Comparison of ENCODE assay signal across 9 cellular contexts in genomic region chr2:26740890-26741302, GRCh38. TPM values are rescaled to one million over a fixed set of nuclear protein-coding genes. Genes with fewer than 3 reads are reported as not detected.
DNase-seq lines count a peak whose midpoint lies in the region; ATAC-seq and TF ChIP-seq lines count a peak whose summit lies in the region.
"Had no signal": no experiment of that assay in that cellular context is flagged by ENCODE, and none has a peak within 500 bp of the region (broad histone marks: within the 10 kb centered on the region; RNA-seq: fewer than 3 reads in every experiment).

No MANE protein-coding gene starts in this region.

- CTCF ChIA-PET in activated CD4-positive, alpha-beta T cell treated with anti-CD3 and anti-CD28 coated beads for 36 hours (lab: Charles Lee) = interaction anchor here (1.1 to 2.0 kb wide), 2 partner anchors 133 to 164 kb away, joined by 5 to 6 read pairs; no protein-coding TSS in a partner anchor
- CTCF ChIA-PET in MCF 10A (lab: Yijun Ruan, JAX) = interaction anchor here (11.1 kb wide), 1 partner anchor 135 kb away, joined by 305 read pairs; no protein-coding TSS in a partner anchor

- H3K27ac Mint-ChIP-seq in activated CD4-positive, alpha-beta T cell treated with anti-CD3 and anti-CD28 coated beads for 36 hours = no peak overlapping the region
- peak overlapping the region; percentile 70 for H3K27ac Mint-ChIP-seq in activated naive CD8-positive, alpha-beta T cell treated with anti-CD3 and anti-CD28 coated beads, Interleukin-2, amount 10 ng/mL, durations not matched to agents 7 days and 5 days
- H3K27ac Mint-ChIP-seq in MCF 10A (ENCODE audit: low read depth, unreplicated experiment) = no peak overlapping the region

- H2AK5ac ChIP-seq in neuronal stem cell (ENCODE audit: low read depth, low read length) = peak overlapping the region; percentile 25

- no peak overlapping the region for H2BK5ac ChIP-seq in neuronal stem cell (ENCODE audit: low read length)

- no peak overlapping the region for H3K23ac ChIP-seq in neuronal stem cell (ENCODE audit: low read depth, low read length, poor library complexity)

- DNase-seq in activated CD4-positive, alpha-beta T cell treated with anti-CD3 and anti-CD28 coated beads for 36 hours = peak; percentile 52
- no peak for DNase-seq in activated CD4-positive, alpha-beta T cell treated with anti-CD3 and anti-CD28 coated beads, Interleukin-2, amount 50 U/mL, for 48 hours
- DNase-seq in KG1 (lab: John Stamatoyannopoulos, UW) = peak; percentile 63
- peak; percentile 58 for DNase-seq in activated naive CD8-positive, alpha-beta T cell treated with anti-CD3 and anti-CD28 coated beads, Interleukin-2, amount 10 ng/mL, durations not matched to agents 7 days and 5 days
- DNase-seq in neuronal stem cell (ENCODE audit: low spot score) = no peak
- no peak for DNase-seq in MCF 10A (ENCODE audit: unreplicated experiment)
- no peak for DNase-seq in dorsolateral prefrontal cortex
- DNase-seq: activated CD4-positive, alpha-beta T cell treated with anti-CD3 and anti-CD28 coated beads, Interleukin-2, amount 50 U/mL, for 4 hours had no signal

- H3K79me1 ChIP-seq in neuronal stem cell (ENCODE audit: low read depth, low read length) = no peaks in the 10 kb centered on the region

- peaks cover 7 to 30% of the 10 kb centered on the region in 2 donors for H3K4me1 ChIP-seq in neuronal stem cell (ENCODE audit: control insufficient read depth in 2 of 2, insufficient read depth in 1 of 2, low read depth in 1 of 2, low read length in 2 of 2)

- H3K4ac ChIP-seq in neuronal stem cell (ENCODE audit: low read length) = no peak overlapping the region

- no peak overlapping the region for H3K4me2 ChIP-seq in neuronal stem cell (ENCODE audit: insufficient read depth, low read length, poor library complexity, severe bottlenecking)

- no peak overlapping the region for H2BK12ac ChIP-seq in neuronal stem cell (ENCODE audit: low read length)

- H2BK15ac ChIP-seq in neuronal stem cell (ENCODE audit: low read length) = no peak overlapping the region

- intact Hi-C loops in activated CD4-positive, alpha-beta T cell treated with anti-CD3 and anti-CD28 coated beads for 36 hours (cut with DNase I, micrococcal nuclease) = no loop called here
- intact Hi-C loops in MCF 10A (cut with micrococcal nuclease) (no loop called here), dorsolateral prefrontal cortex (cut with DNase I) (no loop called here)

- no CpG with 5 or more reads among the region's 8 CpGs for WGBS in neuronal stem cell (ENCODE audit: extremely low coverage in 2 of 2, insufficient read length in 2 of 2, insufficient replicate concordance in 1 of 2), 2 donors

- H4K8ac ChIP-seq in neuronal stem cell (ENCODE audit: low read depth, low read length) = no peak overlapping the region

- H3K4me3 Mint-ChIP-seq in activated CD4-positive, alpha-beta T cell treated with anti-CD3 and anti-CD28 coated beads for 36 hours = no peak overlapping the region
- H3K4me3 Mint-ChIP-seq in activated naive CD8-positive, alpha-beta T cell treated with anti-CD3 and anti-CD28 coated beads, Interleukin-2, amount 10 ng/mL, durations not matched to agents 7 days and 5 days = peak overlapping the region; percentile 54
- no peak overlapping the region for H3K4me3 Mint-ChIP-seq in MCF 10A (ENCODE audit: unreplicated experiment)

- H3K4me1 Mint-ChIP-seq in activated CD4-positive, alpha-beta T cell treated with anti-CD3 and anti-CD28 coated beads for 36 hours = peaks cover 4% of the 10 kb centered on the region
- peaks cover 16% of the 10 kb centered on the region for H3K4me1 Mint-ChIP-seq in activated naive CD8-positive, alpha-beta T cell treated with anti-CD3 and anti-CD28 coated beads, Interleukin-2, amount 10 ng/mL, durations not matched to agents 7 days and 5 days
- no peaks in the 10 kb centered on the region for H3K4me1 Mint-ChIP-seq in MCF 10A (ENCODE audit: insufficient read depth, unreplicated experiment)

- H2AFZ ChIP-seq in neuronal stem cell (ENCODE audit: low read length) = peak overlapping the region; percentile 9

- H3K27me3 ChIP-seq in neuronal stem cell (ENCODE audit: control insufficient read depth in 3 of 3, insufficient read depth in 3 of 3, low read depth in 1 of 3, low read length in 3 of 3) (no peaks in the 10 kb centered on the region), dorsolateral prefrontal cortex (no peaks in the 10 kb centered on the region)

- H3K36me3 Mint-ChIP-seq in activated CD4-positive, alpha-beta T cell treated with anti-CD3 and anti-CD28 coated beads for 36 hours (ENCODE audit: low read depth) = no peaks in the 10 kb centered on the region
- no peaks in the 10 kb centered on the region for H3K36me3 Mint-ChIP-seq in activated naive CD8-positive, alpha-beta T cell treated with anti-CD3 and anti-CD28 coated beads, Interleukin-2, amount 10 ng/mL, durations not matched to agents 7 days and 5 days
- no peaks in the 10 kb centered on the region for H3K36me3 Mint-ChIP-seq in MCF 10A (ENCODE audit: insufficient read depth, unreplicated experiment)

- no peaks in the 10 kb centered on the region for H3K9me3 Mint-ChIP-seq in activated CD4-positive, alpha-beta T cell treated with anti-CD3 and anti-CD28 coated beads for 36 hours (ENCODE audit: low read depth)
- no peaks in the 10 kb centered on the region for H3K9me3 Mint-ChIP-seq in activated naive CD8-positive, alpha-beta T cell treated with anti-CD3 and anti-CD28 coated beads, Interleukin-2, amount 10 ng/mL, durations not matched to agents 7 days and 5 days
- no peaks in the 10 kb centered on the region for H3K9me3 Mint-ChIP-seq in MCF 10A (ENCODE audit: unreplicated experiment)

- TF ChIP-seq CTCF in MCF 10A (IDR thresholded peaks at IDR 0.05; ENCODE audit: unreplicated experiment) (no peak), dorsolateral prefrontal cortex (IDR thresholded peaks at IDR 0.05 in 54 of 56, conservative IDR thresholded peaks at IDR 0.05 in 2 of 56; ENCODE audit: low read depth in 1 of 56, partially characterized antibody in 56 of 56) (no peak)

- H3K4me3 ChIP-seq in neuronal stem cell (ENCODE audit: low read length in 2 of 2) (no peak overlapping the region), dorsolateral prefrontal cortex (no peak overlapping the region)

- H3K9me3 ChIP-seq in neuronal stem cell (replicated peaks in 1 of 2; ENCODE audit: control insufficient read depth in 2 of 2, insufficient read depth in 1 of 2, low read depth in 1 of 2, low read length in 2 of 2) = no peaks in the 10 kb centered on the region

- BruUV-seq in MCF 10A (replicated peaks; lab: Mats Ljungman, UMichigan) = no TSS peak

- no peak overlapping the region for H3K27ac ChIP-seq in neuronal stem cell (replicated peaks; ENCODE audit: low read length)
- no peak overlapping the region for H3K27ac ChIP-seq in dorsolateral prefrontal cortex

- H4K91ac ChIP-seq in neuronal stem cell (ENCODE audit: low read depth, low read length, poor library complexity) = no peak overlapping the region

- H3K36me3 ChIP-seq in neuronal stem cell (replicated peaks in 1 of 2; ENCODE audit: control insufficient read depth in 2 of 2, insufficient read depth in 2 of 2, low read length in 2 of 2) = no peaks in the 10 kb centered on the region

- POLR2A ChIA-PET in activated CD4-positive, alpha-beta T cell treated with anti-CD3 and anti-CD28 coated beads for 36 hours (lab: Charles Lee) = no interaction called here
- POLR2A ChIA-PET in activated naive CD8-positive, alpha-beta T cell treated with anti-CD3 and anti-CD28 coated beads, Interleukin-2, amount 10 ng/mL, durations not matched to agents 7 days and 5 days (lab: Charles Lee) = no interaction called here
- POLR2A ChIA-PET in MCF 10A (lab: Yijun Ruan, JAX) = no interaction called here

- H2BK120ac ChIP-seq in neuronal stem cell (ENCODE audit: low read depth, low read length) = no peak overlapping the region

- no peak overlapping the region for H3K18ac ChIP-seq in neuronal stem cell (ENCODE audit: low read length)

- no peaks in the 10 kb centered on the region for H3K27me3 Mint-ChIP-seq in activated CD4-positive, alpha-beta T cell treated with anti-CD3 and anti-CD28 coated beads for 36 hours
- H3K27me3 Mint-ChIP-seq in activated naive CD8-positive, alpha-beta T cell treated with anti-CD3 and anti-CD28 coated beads, Interleukin-2, amount 10 ng/mL, durations not matched to agents 7 days and 5 days = peaks cover 2% of the 10 kb centered on the region
- H3K27me3 Mint-ChIP-seq in MCF 10A (ENCODE audit: insufficient read depth, unreplicated experiment) = no peaks in the 10 kb centered on the region

- ATAC-seq in activated CD4-positive, alpha-beta T cell treated with anti-CD3 and anti-CD28 coated beads for 36 hours = peak; percentile 78
- ATAC-seq in activated naive CD8-positive, alpha-beta T cell treated with anti-CD3 and anti-CD28 coated beads, Interleukin-2, amount 10 ng/mL, durations not matched to agents 7 days and 5 days (ENCODE audit: low read depth) = peak; percentile 93
- ATAC-seq in HG03108 (IDR thresholded peaks at IDR 0.05; ENCODE audit: unreplicated experiment) = no peak

- H3K9ac ChIP-seq in neuronal stem cell (ENCODE audit: low read depth, low read length, poor library complexity) = no peak overlapping the region

- H3K14ac ChIP-seq in neuronal stem cell (ENCODE audit: low read length) = no peak overlapping the region

RNA-seq across cellular contexts. Expression of gene SLC35F6, which starts 23.2 kb away (rescaled TPM):
- 1 to 10 TPM; 5.0 to 5.6 TPM for total RNA-seq in activated CD4-positive, alpha-beta T cell treated with anti-CD3 and anti-CD28 coated beads for 36 hours
- total RNA-seq in activated naive CD8-positive, alpha-beta T cell treated with anti-CD3 and anti-CD28 coated beads, Interleukin-2, amount 10 ng/mL, durations not matched to agents 7 days and 5 days = 10 to 100 TPM; 19.5 to 19.7 TPM
- 8.5 TPM for polyA plus RNA-seq in neuronal stem cell (2013, experiment 1 of 2)
- polyA plus RNA-seq in neuronal stem cell (2013, experiment 2 of 2) = 9.6 TPM
- 76.9 and 110 TPM in 2 replicates for total RNA-seq in MCF 10A (2022)
- 10 to 100 TPM; 21.6 to 37.7 (median 26.8) TPM for total RNA-seq in dorsolateral prefrontal cortex

RNA-seq across cellular contexts. Expression of gene CENPA, which starts 45.0 kb away (rescaled TPM):
- 10 to 100 TPM; 37.0 to 38.0 TPM for total RNA-seq in activated CD4-positive, alpha-beta T cell treated with anti-CD3 and anti-CD28 coated beads for 36 hours
- total RNA-seq in activated naive CD8-positive, alpha-beta T cell treated with anti-CD3 and anti-CD28 coated beads, Interleukin-2, amount 10 ng/mL, durations not matched to agents 7 days and 5 days = 10 to 100 TPM; 30.5 to 34.4 TPM
- 61.5 TPM for polyA plus RNA-seq in neuronal stem cell (2013, experiment 1 of 2)
- 60.8 TPM for polyA plus RNA-seq in neuronal stem cell (2013, experiment 2 of 2)
- total RNA-seq in MCF 10A (2022) (19.7 and 35.1 TPM in 2 replicates), dorsolateral prefrontal cortex (1 to 10 TPM in 2 of 120 experiments, under 1 TPM in 16, not detected in 102; 0.29 to 1.2 (median 0.48) TPM)

RNA-seq across cellular contexts. Expression of gene KCNK3, which starts 48.4 kb away (rescaled TPM):
- total RNA-seq in activated CD4-positive, alpha-beta T cell treated with anti-CD3 and anti-CD28 coated beads for 36 hours = not detected
- total RNA-seq in activated naive CD8-positive, alpha-beta T cell treated with anti-CD3 and anti-CD28 coated beads, Interleukin-2, amount 10 ng/mL, durations not matched to agents 7 days and 5 days = not detected
- 0.03 TPM for polyA plus RNA-seq in neuronal stem cell (2013, experiment 1 of 2)
- polyA plus RNA-seq in neuronal stem cell (2013, experiment 2 of 2) = 0.01 TPM
- total RNA-seq in MCF 10A (2022) = not detected in 2 replicates
- total RNA-seq in dorsolateral prefrontal cortex = 10 to 100 TPM in 51 of 120 experiments, 1 to 10 TPM in 69; 1.8 to 17.7 (median 9.4) TPM

Comparison
In these comparisons a context has a peak if more than half of its experiments do, and no peak if none do; other contexts are left out.
1. DNase-seq: peak in activated CD4-positive, alpha-beta T cell treated with anti-CD3 and anti-CD28 coated beads for 36 hours (single experiment), KG1 (single experiment) and activated naive CD8-positive, alpha-beta T cell treated with anti-CD3 and anti-CD28 coated beads, Interleukin-2, amount 10 ng/mL, durations not matched to agents 7 days and 5 days (single experiment); none in activated CD4-positive, alpha-beta T cell treated with anti-CD3 and anti-CD28 coated beads, Interleukin-2, amount 50 U/mL, for 48 hours (0 of 2), neuronal stem cell (single experiment), MCF 10A (single experiment) and dorsolateral prefrontal cortex (0 of 10).